22 cellular contexts compared by ENCODE assay signal in the genomic region with DNA sequence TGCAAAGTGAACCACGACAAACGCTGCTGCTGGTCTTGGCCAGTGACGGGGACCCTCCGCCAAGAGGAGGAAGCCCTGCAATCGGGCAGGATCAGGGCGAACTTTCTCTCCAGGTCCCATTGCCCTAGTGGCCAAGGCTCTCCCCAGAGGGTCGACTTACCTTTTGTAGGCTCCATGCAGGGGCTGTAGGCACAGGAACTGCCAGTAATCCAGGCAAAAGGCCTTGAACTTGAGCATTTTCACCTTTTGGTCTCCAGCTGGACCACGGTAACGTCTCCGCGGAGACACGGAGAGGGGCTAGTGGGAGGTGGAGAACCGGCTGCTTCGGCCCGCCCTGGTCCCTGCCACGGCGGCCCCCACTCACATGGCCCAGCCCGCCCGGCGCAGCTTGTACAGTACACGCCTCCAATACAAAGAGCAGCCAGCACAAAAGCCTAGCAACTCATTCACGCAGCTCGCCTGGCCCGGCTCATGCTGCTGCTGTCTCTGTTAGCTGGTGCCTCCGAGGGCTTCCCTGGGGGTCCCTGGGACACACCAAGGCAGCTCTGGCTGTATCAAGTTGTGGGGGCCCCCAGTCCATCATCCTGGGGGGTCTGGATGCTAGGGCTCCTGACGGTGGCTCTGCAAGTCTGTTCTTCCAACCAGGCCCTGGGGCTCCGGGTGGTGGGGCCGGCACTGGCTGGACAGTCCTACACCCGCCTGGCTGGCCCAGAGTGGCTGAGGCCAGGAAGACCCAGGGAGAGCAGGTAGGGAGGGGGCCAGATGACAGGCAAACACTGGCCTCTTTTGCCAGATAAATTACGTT. TPM values are rescaled to one million over a fixed set of nuclear protein-coding genes. Genes with fewer than 3 reads are reported as not detected.
A peak's percentile ranks its signal among the peaks of the same experiment; 100 is the strongest.
DNase-seq lines count a peak whose midpoint lies in the region; ATAC-seq, FAIRE-seq and TF ChIP-seq lines count a peak whose summit lies in the region.
"Had no signal": no experiment of that assay in that cellular context is flagged by ENCODE, and none has a peak within 500 bp of the region (broad histone marks: within the 10 kb centered on the region; RNA-seq: fewer than 3 reads in every experiment).

No MANE protein-coding gene starts in this region.

- no peaks in the 10 kb centered on the region for H3K79me1 ChIP-seq in mesenchymal stem cell (replicated peaks; ENCODE audit: low read length, poor library complexity, severe bottlenecking)

- H3K36me3 ChIP-seq in Loucy (ENCODE audit: insufficient read depth, low read length) (no peaks in the 10 kb centered on the region), mesenchymal stem cell (ENCODE audit: control insufficient read depth in 1 of 2, insufficient read depth in 2 of 2, low read depth in 1 of 2, low read length in 2 of 2) (no peaks in the 10 kb centered on the region)
- H3K36me3 ChIP-seq: esophagus muscularis mucosa, thyroid gland had no signal

- H4K8ac ChIP-seq in mesenchymal stem cell (ENCODE audit: low read length): peak overlapping the region; percentile 24

- no peak for ATAC-seq in stimulated activated naive B cell treated with anti-CD40 and anti-IgM and Interleukin-4, amounts not matched to agents 10 μg/mL and 1 μg/mL and 100 μg/mL, for 72 hours (replicated peaks)
- ATAC-seq: activated naive CD4-positive, alpha-beta T cell treated with anti-CD3 and anti-CD28 coated beads, Interleukin-2, amount 50 U/mL, for 72 hours; body of pancreas; GM23338; naive thymus-derived CD4-positive, alpha-beta T cell had no signal

- no peak for TF ChIP-seq POLR2A in H54 (IDR thresholded peaks at IDR 0.05; ENCODE audit: low read depth, low read length)

- no peak overlapping the region for H3K4me3 Mint-ChIP-seq in stimulated activated naive B cell treated with anti-CD40 and anti-IgM and Interleukin-4, amounts not matched to agents 10 μg/mL and 1 μg/mL and 100 μg/mL, for 72 hours
- H3K4me3 Mint-ChIP-seq: GM23338; naive thymus-derived CD4-positive, alpha-beta T cell; T-helper 1 cell treated with Interleukin-12 subunit alpha and Interleukin-12 subunit beta and Interleukin-4 antibody, amounts not matched to agents 30 μg/mL and 1 μg/mL, for 36 hours had no signal

- H3K4me3 ChIP-seq in Loucy (ENCODE audit: low read length, poor library complexity, severe bottlenecking) (no peak overlapping the region), mesenchymal stem cell (ENCODE audit: insufficient read depth in 1 of 2, low read depth in 1 of 2, low read length in 2 of 2) (no peak overlapping the region)
- H3K4me3 ChIP-seq: body of pancreas, esophagus muscularis mucosa, GM23338, smooth muscle cell, thyroid gland had no signal

- H3K27me3 Mint-ChIP-seq in stimulated activated naive B cell treated with anti-CD40 and anti-IgM and Interleukin-4, amounts not matched to agents 10 μg/mL and 1 μg/mL and 100 μg/mL, for 72 hours: no peaks in the 10 kb centered on the region

- H3K14ac ChIP-seq in mesenchymal stem cell (ENCODE audit: low read length in 2 of 2): no peak overlapping the region

- no peaks in the 10 kb centered on the region for H3K9me3 Mint-ChIP-seq in stimulated activated naive B cell treated with anti-CD40 and anti-IgM and Interleukin-4, amounts not matched to agents 10 μg/mL and 1 μg/mL and 100 μg/mL, for 72 hours
- H3K9me3 Mint-ChIP-seq: activated naive CD4-positive, alpha-beta T cell treated with anti-CD3 and anti-CD28 coated beads, Interleukin-2, amount 50 U/mL, for 72 hours; GM23338; naive thymus-derived CD4-positive, alpha-beta T cell; T-helper 1 cell treated with Interleukin-12 subunit alpha and Interleukin-12 subunit beta and Interleukin-4 antibody, amounts not matched to agents 30 μg/mL and 1 μg/mL, for 36 hours had no signal

- H3K4ac ChIP-seq in mesenchymal stem cell (ENCODE audit: low read depth in 1 of 2, low read length in 2 of 2): no peak overlapping the region

- H3K9ac ChIP-seq in Loucy (ENCODE audit: low read depth, low read length, poor library complexity, severe bottlenecking): peak overlapping the region; percentile 36
- no peak overlapping the region for H3K9ac ChIP-seq in mesenchymal stem cell (ENCODE audit: low read length)

- no peaks in the 10 kb centered on the region for H3K9me2 ChIP-seq in Loucy (replicated peaks; ENCODE audit: low read depth, low read length)

- H2BK12ac ChIP-seq in mesenchymal stem cell (ENCODE audit: low read length in 2 of 2): no peak overlapping the region

- peak overlapping the region; percentile 67 for H3K27ac ChIP-seq in caudate nucleus (ENCODE audit: low read depth, low read length)
- no peak overlapping the region for H3K27ac ChIP-seq in mesenchymal stem cell (ENCODE audit: low read length, poor library complexity, severe bottlenecking)
- H3K27ac ChIP-seq in substantia nigra (ENCODE audit: low read depth, low read length, poor library complexity, severe bottlenecking): peak overlapping the region; percentile 31
- H3K27ac ChIP-seq: body of pancreas, esophagus muscularis mucosa, thyroid gland had no signal

- H3K4me1 Mint-ChIP-seq in stimulated activated naive B cell treated with anti-CD40 and anti-IgM and Interleukin-4, amounts not matched to agents 10 μg/mL and 1 μg/mL and 100 μg/mL, for 72 hours: peaks cover 53 to 56% of the 10 kb centered on the region in 2 donors

- H2BK5ac ChIP-seq in mesenchymal stem cell (ENCODE audit: low read depth, low read length, poor library complexity, severe bottlenecking): no peak overlapping the region

- H4K91ac ChIP-seq in mesenchymal stem cell (ENCODE audit: low read length): no peak overlapping the region

- no peak overlapping the region for H2AK5ac ChIP-seq in mesenchymal stem cell (ENCODE audit: low read length, severe bottlenecking)

- TF ChIP-seq CTCF in Loucy (conservative IDR thresholded peaks at IDR 0.05; ENCODE audit: low read length): no peak

- no peak overlapping the region for H2BK120ac ChIP-seq in mesenchymal stem cell (ENCODE audit: low read depth, low read length)

- no peak overlapping the region for H3K18ac ChIP-seq in mesenchymal stem cell (ENCODE audit: low read depth in 1 of 2, low read length in 2 of 2)

- DNase-seq in caudate nucleus (lab: John Stamatoyannopoulos, UW): peak in 36 of 61 donors; percentile 26 to 68 (median 44)
- no peak for DNase-seq in mesenchymal stem cell
- peak in 33 of 49 donors; percentile 18 to 83 (median 54) for DNase-seq in substantia nigra (lab: John Stamatoyannopoulos, UW)
- no peak for DNase-seq in stimulated activated naive B cell treated with anti-CD40 and anti-IgM and Interleukin-4, amounts not matched to agents 10 μg/mL and 1 μg/mL and 100 μg/mL, for 72 hours
- no peak for DNase-seq in H54 (ENCODE audit: insufficient read length, low spot score)
- no peak for DNase-seq in NCI-H1930 (lab: John Stamatoyannopoulos, UW)
- DNase-seq: activated CD4-positive, alpha-beta T cell treated with anti-CD3 and anti-CD28 coated beads for 4 hours; body of pancreas; effector memory CD4-positive, alpha-beta T cell; NCI-H1105 treated with DMSO at 0.1 percent for 48 hours; NCI-H2081 treated with DMSO at 0.1 percent for 48 hours; stimulated activated naive CD4-positive, alpha-beta T cell; thyroid gland had no signal

- H3K23ac ChIP-seq in mesenchymal stem cell (ENCODE audit: low read length in 2 of 2): no peak overlapping the region

- H3K36me3 Mint-ChIP-seq in stimulated activated naive B cell treated with anti-CD40 and anti-IgM and Interleukin-4, amounts not matched to agents 10 μg/mL and 1 μg/mL and 100 μg/mL, for 72 hours: peaks cover 0 to 6% of the 10 kb centered on the region in 2 donors
- H3K36me3 Mint-ChIP-seq: activated naive CD4-positive, alpha-beta T cell treated with anti-CD3 and anti-CD28 coated beads, Interleukin-2, amount 50 U/mL, for 72 hours; naive thymus-derived CD4-positive, alpha-beta T cell had no signal

- H3K27ac Mint-ChIP-seq in stimulated activated naive B cell treated with anti-CD40 and anti-IgM and Interleukin-4, amounts not matched to agents 10 μg/mL and 1 μg/mL and 100 μg/mL, for 72 hours: no peak overlapping the region
- H3K27ac Mint-ChIP-seq: activated naive CD4-positive, alpha-beta T cell treated with anti-CD3 and anti-CD28 coated beads, Interleukin-2, amount 50 U/mL, for 72 hours; GM23338; T-helper 1 cell treated with Interleukin-12 subunit alpha and Interleukin-12 subunit beta and Interleukin-4 antibody, amounts not matched to agents 30 μg/mL and 1 μg/mL, for 36 hours had no signal

- H2BK15ac ChIP-seq in mesenchymal stem cell (ENCODE audit: low read depth, poor library complexity, severe bottlenecking): no peak overlapping the region

- H3K4me1 ChIP-seq in Loucy (ENCODE audit: insufficient read depth, low read length, poor library complexity, severe bottlenecking) (peaks cover 67% of the 10 kb centered on the region), mesenchymal stem cell (ENCODE audit: control insufficient read depth, insufficient read depth, low read depth, low read length) (no peaks in the 10 kb centered on the region)
- H3K4me1 ChIP-seq: body of pancreas, thyroid gland had no signal

- FAIRE-seq in H54 (lab: Jason Lieb, UNC): no peak
- FAIRE-seq: frontal cortex, keratinocyte had no signal

- H3K4me2 ChIP-seq in Loucy (ENCODE audit: low read depth, low read length, poor library complexity, severe bottlenecking): no peak overlapping the region
- no peak overlapping the region for H3K4me2 ChIP-seq in mesenchymal stem cell (ENCODE audit: low read length, poor library complexity, severe bottlenecking)
- H3K4me2 ChIP-seq: GM23338, smooth muscle cell had no signal

- H3K27me3 ChIP-seq in Loucy (ENCODE audit: insufficient read depth, low read length, poor library complexity, severe bottlenecking) (no peaks in the 10 kb centered on the region), mesenchymal stem cell (ENCODE audit: control insufficient read depth in 1 of 2, insufficient read depth in 1 of 2, low read length in 2 of 2) (peaks cover 35 to 57% of the 10 kb centered on the region in 2 experiments)
- H3K27me3 ChIP-seq: body of pancreas, esophagus muscularis mucosa, thyroid gland had no signal

- 84% methylated on average over 30 of the region's 30 CpGs for WGBS in mesenchymal stem cell

- H3K9me3 ChIP-seq in Loucy (ENCODE audit: insufficient read depth, low read depth, low read length) (no peaks in the 10 kb centered on the region), mesenchymal stem cell (ENCODE audit: control insufficient read depth, low read length) (no peaks in the 10 kb centered on the region)
- H3K9me3 ChIP-seq: body of pancreas, esophagus muscularis mucosa, thyroid gland had no signal

- H3K79me2 ChIP-seq in Loucy (ENCODE audit: insufficient read depth, low read length): no peaks in the 10 kb centered on the region; the same call in 1 of the 2 replicates

- no peak overlapping the region for H2AFZ ChIP-seq in Loucy (ENCODE audit: low read length)
- no peak overlapping the region for H2AFZ ChIP-seq in mesenchymal stem cell (ENCODE audit: low read depth, low read length)
- H2AFZ ChIP-seq: GM23338 had no signal

- H4K20me1 ChIP-seq in Loucy (ENCODE audit: insufficient read depth, low read length, poor library complexity, severe bottlenecking): no peaks in the 10 kb centered on the region

- H3F3A ChIP-seq in Loucy (ENCODE audit: low read depth): no peaks in the 10 kb centered on the region

RNA-seq across cellular contexts. Expression of a gene that starts 30.9 kb away (rescaled TPM):
- 17.8 TPM for polyA plus RNA-seq in mesenchymal stem cell (2013, experiment 1 of 2)
- 17.1 TPM for polyA plus RNA-seq in mesenchymal stem cell (2013, experiment 2 of 2)

Comparison
In these comparisons a context has a peak if more than half of its experiments do, and no peak if none do; other contexts are left out.
1. DNase-seq: peak in caudate nucleus (36 of 61) and substantia nigra (33 of 49); none in mesenchymal stem cell (single experiment), stimulated activated naive B cell treated with anti-CD40 and anti-IgM and Interleukin-4, amounts not matched to agents 10 μg/mL and 1 μg/mL and 100 μg/mL, for 72 hours (single experiment), H54 (single experiment) and NCI-H1930 (0 of 2).